1 cellular context compared by ENCODE assay signal in genomic region chr15:57036352-57036751, GRCh38.
TF ChIP-seq lines count a peak whose summit lies in the region.

No MANE protein-coding gene starts in this region.

TF ChIP-seq in HEK293, 187 proteins besides CTCF, POLR2A, EP300 and RAD21 (continued from another document and continues in another):
- TF ChIP-seq ELK4 (IDR thresholded peaks at IDR 0.05; ENCODE audit: borderline replicate concordance, low read depth, low read length) (no peak), ZNF114 (tag by site-specific recombination; IDR thresholded peaks at IDR 0.05) (no peak), YY1 (tag by site-specific recombination; IDR thresholded peaks at IDR 0.05) (no peak), ZNF600 (tag by site-specific recombination; IDR thresholded peaks at IDR 0.05) (no peak), PRDM10 (tag by site-specific recombination; IDR thresholded peaks at IDR 0.05) (no peak), HOXD13 (CRISPR knock-in tag; IDR thresholded peaks at IDR 0.05; ENCODE audit: borderline replicate concordance) (no peak), ZNF510 (tag by site-specific recombination; IDR thresholded peaks at IDR 0.05; ENCODE audit: insufficient replicate concordance) (no peak), IKZF3 (tag by site-specific recombination; IDR thresholded peaks at IDR 0.05) (peak; percentile 68), ZBTB21 (tag by site-specific recombination; IDR thresholded peaks at IDR 0.05) (no peak), ZNF704 (tag by site-specific recombination; IDR thresholded peaks at IDR 0.05) (no peak), ZXDB (tag by site-specific recombination; IDR thresholded peaks at IDR 0.05) (0 out of 2 replicates have a peak, but pooled peaks have one; percentile 17), MEIS1 (CRISPR knock-in tag; IDR thresholded peaks at IDR 0.05; ENCODE audit: borderline replicate concordance) (no peak), ZNF514 (tag by site-specific recombination; IDR thresholded peaks at IDR 0.05) (no peak), ZNF16 (tag by site-specific recombination; IDR thresholded peaks at IDR 0.05; ENCODE audit: low read depth) (no peak), ZNF624 (tag by site-specific recombination; IDR thresholded peaks at IDR 0.05) (no peak), ZNF658 (tag by site-specific recombination; IDR thresholded peaks at IDR 0.05) (no peak), PRDM4 (tag by site-specific recombination; IDR thresholded peaks at IDR 0.05) (peak; percentile 80), ZNF426 (tag by site-specific recombination; IDR thresholded peaks at IDR 0.05) (no peak), PRDM6 (tag by site-specific recombination; IDR thresholded peaks at IDR 0.05) (peak; percentile 87), ZNF843 (tag by site-specific recombination; IDR thresholded peaks at IDR 0.05) (peak; percentile 87), ZNF19 (tag by site-specific recombination; IDR thresholded peaks at IDR 0.05; ENCODE audit: low read depth) (no peak), HOXC10 (CRISPR knock-in tag; IDR thresholded peaks at IDR 0.05) (no peak), ZNF513 (tag by site-specific recombination; IDR thresholded peaks at IDR 0.05) (no peak), ZNF555 (tag by site-specific recombination; conservative IDR thresholded peaks at IDR 0.05) (no peak), ZSCAN23 (tag by site-specific recombination; IDR thresholded peaks at IDR 0.05) (no peak), ZNF280C (tag by site-specific recombination; IDR thresholded peaks at IDR 0.05) (no peak), ZNF433 (tag by site-specific recombination; IDR thresholded peaks at IDR 0.05; ENCODE audit: low read depth) (no peak), ZNF837 (tag by site-specific recombination; IDR thresholded peaks at IDR 0.05) (no peak), KLF9 (tag by site-specific recombination; IDR thresholded peaks at IDR 0.05; ENCODE audit: low read depth) (no peak), ZBTB8A (tag by site-specific recombination; IDR thresholded peaks at IDR 0.05) (0 out of 2 replicates have a peak, but pooled peaks have one; percentile 14), ZNF366 (tag by site-specific recombination; conservative IDR thresholded peaks at IDR 0.05) (no peak), PRDM1 (tag by site-specific recombination; IDR thresholded peaks at IDR 0.05) (no peak), ZSCAN18 (tag by site-specific recombination; IDR thresholded peaks at IDR 0.05) (no peak), ZNF621 (tag by site-specific recombination; IDR thresholded peaks at IDR 0.05) (no peak), PRDM2 (tag by site-specific recombination; IDR thresholded peaks at IDR 0.05; ENCODE audit: borderline replicate concordance) (no peak), ZNF654 (tag by site-specific recombination; IDR thresholded peaks at IDR 0.05; ENCODE audit: low read depth) (no peak), OVOL3 (tag by site-specific recombination; IDR thresholded peaks at IDR 0.05) (peak; percentile 67; the same call in 1 of the 2 replicates), EGR2 (tag by site-specific recombination; IDR thresholded peaks at IDR 0.05; ENCODE audit: low read depth) (no peak), ZNF548 (tag by site-specific recombination; IDR thresholded peaks at IDR 0.05) (no peak)
